ENCODE assay signal across 14 cellular contexts in genomic region chr2:109230980-109231420, GRCh38.
DNase-seq lines count a peak whose midpoint lies in the region; ATAC-seq, FAIRE-seq and TF ChIP-seq lines count a peak whose summit lies in the region.
"Had no signal": no experiment of that assay in that cellular context is flagged by ENCODE, and none has a peak within 500 bp of the region (broad histone marks: within the 10 kb centered on the region; RNA-seq: fewer than 3 reads in every experiment).

No MANE protein-coding gene starts in this region.

- WGBS in GM12878 (ENCODE audit: insufficient coverage, insufficient replicate concordance, low lambda C conversion rate, missing lambda C conversion rate) = 45% methylated on average over 7 of the region's 7 CpGs
- WGBS in mesenchymal stem cell = 53% methylated on average over 3 of the region's 7 CpGs

- RAD21 ChIA-PET in GM12878 (lab: Charles Lee; ENCODE audit: unreplicated experiment) = interaction anchor here (1.1 to 3.6 kb wide), 4 partner anchors 13 to 27 kb away, joined by 3 to 15 read pairs (median 6); no protein-coding TSS in a partner anchor

- in situ Hi-C loops in GM12878 (cut with MboI) = no loop called here

- H3K36me3 ChIP-seq in A673 (ENCODE audit: insufficient read depth, low read length, poor library complexity, severe bottlenecking) (no peaks in the 10 kb centered on the region), GM12878 (ENCODE audit: control insufficient read depth in 2 of 2, insufficient read depth in 2 of 2, low read length in 1 of 2) (no peaks in the 10 kb centered on the region), mesenchymal stem cell (ENCODE audit: control insufficient read depth in 1 of 2, insufficient read depth in 2 of 2, low read depth in 1 of 2, low read length in 2 of 2) (peaks cover 0 to 6% of the 10 kb centered on the region in 2 experiments), Karpas-422 (ENCODE audit: insufficient read depth, low read length) (no peaks in the 10 kb centered on the region)
- H3K36me3 ChIP-seq: Peyer's patch had no signal

- no peak overlapping the region for H3K27ac ChIP-seq in A673 (ENCODE audit: low read depth, low read length, poor library complexity, severe bottlenecking)
- H3K27ac ChIP-seq in GM12878 (ENCODE audit: control insufficient read depth, insufficient read depth) = no peak overlapping the region
- H3K27ac ChIP-seq in mesenchymal stem cell (ENCODE audit: low read length, poor library complexity, severe bottlenecking) = no peak overlapping the region
- no peak overlapping the region for H3K27ac ChIP-seq in Karpas-422 (ENCODE audit: low read length)

- H3K4me2 ChIP-seq in GM12878 (ENCODE audit: control insufficient read depth, insufficient read depth) = no peak overlapping the region
- no peak overlapping the region for H3K4me2 ChIP-seq in mesenchymal stem cell (ENCODE audit: low read length, poor library complexity, severe bottlenecking)
- H3K4me2 ChIP-seq in Karpas-422 (ENCODE audit: low read depth, low read length, poor library complexity, severe bottlenecking) = no peak overlapping the region

- BruUV-seq in A673 (replicated peaks; lab: Mats Ljungman, UMichigan) (no TSS peak), GM12878 (replicated peaks; lab: Mats Ljungman, UMichigan) (no TSS peak)

- TF ChIP-seq RAD21 in GM12878 (IDR thresholded peaks at IDR 0.05; ENCODE audit: insufficient read depth, low read depth, low read length) = no peak

- H2AK5ac ChIP-seq in mesenchymal stem cell (ENCODE audit: low read length, severe bottlenecking) = no peak overlapping the region

- H3K4me3 Mint-ChIP-seq in activated T-cell treated with anti-CD3 and anti-CD28 coated beads, Interleukin-2, amount 50 U/mL, for 72 hours = no peak overlapping the region
- H3K4me3 Mint-ChIP-seq: activated CD8-positive, alpha-beta memory T cell treated with anti-CD3 and anti-CD28 coated beads, Interleukin-2, amount 10 ng/mL, durations not matched to agents 7 days and 5 days; activated naive CD8-positive, alpha-beta T cell had no signal

- H3K27me3 ChIP-seq in A673 (replicated peaks; ENCODE audit: insufficient read depth, low read depth, low read length, poor library complexity) (peaks cover 9% of the 10 kb centered on the region), GM12878 (replicated peaks in 1 of 2; ENCODE audit: control insufficient read depth in 2 of 2, insufficient read depth in 2 of 2, low read length in 1 of 2) (no peaks in the 10 kb centered on the region), mesenchymal stem cell (ENCODE audit: control insufficient read depth in 1 of 2, insufficient read depth in 1 of 2, low read length in 2 of 2) (peaks cover 5 to 16% of the 10 kb centered on the region in 2 experiments), Karpas-422 (ENCODE audit: low read length) (no peaks in the 10 kb centered on the region)
- H3K27me3 ChIP-seq: Peyer's patch had no signal

- H4K8ac ChIP-seq in mesenchymal stem cell (ENCODE audit: low read length) = peak overlapping the region; percentile 33

- TF ChIP-seq CTCF in A673 (conservative IDR thresholded peaks at IDR 0.05; ENCODE audit: low read depth, low read length) (no peak), GM12878 (IDR thresholded peaks at IDR 0.05 in 2 of 3, conservative IDR thresholded peaks at IDR 0.05 in 1 of 3; ENCODE audit: control insufficient read depth in 2 of 3, extremely low read depth in 1 of 3, insufficient read depth in 1 of 3, low read depth in 3 of 3, low read length in 3 of 3) (no peak)

- H2BK5ac ChIP-seq in mesenchymal stem cell (ENCODE audit: low read depth, low read length, poor library complexity, severe bottlenecking) = no peak overlapping the region

- no peaks in the 10 kb centered on the region for H4K20me1 ChIP-seq in GM12878 (ENCODE audit: control insufficient read depth, insufficient read depth)
- H4K20me1 ChIP-seq in Karpas-422 (ENCODE audit: insufficient read depth, low read depth, low read length) = no peaks in the 10 kb centered on the region

- no peak for TF ChIP-seq EP300 in GM12878 (IDR thresholded peaks at IDR 0.05; ENCODE audit: borderline replicate concordance in 1 of 2, control insufficient read depth in 1 of 2, low read depth in 2 of 2, low read length in 2 of 2)

- CTCF ChIA-PET in A673 (lab: Charles Lee) = no interaction called here
- CTCF ChIA-PET in GM12878 (lab: Yijun Ruan, JAX) = interaction anchor here (1.1 to 2.3 kb wide), 2 partner anchors 11 to 13 kb away, joined by 5 to 6 read pairs; no protein-coding TSS in a partner anchor

- H3K23ac ChIP-seq in mesenchymal stem cell (ENCODE audit: low read length in 2 of 2) = no peak overlapping the region

- peaks cover 50% of the 10 kb centered on the region for H3K79me1 ChIP-seq in mesenchymal stem cell (replicated peaks; ENCODE audit: low read length, poor library complexity, severe bottlenecking)

- H2BK12ac ChIP-seq in mesenchymal stem cell (ENCODE audit: low read length in 2 of 2) = peak overlapping the region; percentile 88 to 90

- peak; percentile 8 for DNase-seq in A673 (ENCODE audit: low spot score)
- DNase-seq in DMS153 (lab: John Stamatoyannopoulos, UW) = peak; percentile 64
- no peak for DNase-seq in GM12878 (ENCODE audit: low read depth, low spot score)
- no peak for DNase-seq in mesenchymal stem cell
- no peak for DNase-seq in Karpas-422
- no peak for DNase-seq in A172 (ENCODE audit: low spot score)
- DNase-seq in activated T-cell treated with anti-CD3 and anti-CD28 coated beads, Interleukin-2, amount 50 U/mL, for 72 hours = no peak
- DNase-seq in activated naive CD4-positive, alpha-beta T cell (lab: John Stamatoyannopoulos, UW) = no peak
- DNase-seq: activated CD4-positive, CD25-positive, alpha-beta regulatory T cell; activated CD8-positive, alpha-beta memory T cell treated with anti-CD3 and anti-CD28 coated beads, Interleukin-2, amount 10 ng/mL, durations not matched to agents 7 days and 5 days; cerebellar nuclear complex; mucosa of descending colon; Peyer's patch had no signal

- 0 out of 3 replicates have a peak, but pooled peaks have one; percentile 10 for ATAC-seq in GM12878
- ATAC-seq in activated T-cell treated with anti-CD3 and anti-CD28 coated beads, Interleukin-2, amount 50 U/mL, for 72 hours (replicated peaks in 1 of 2) = no peak
- ATAC-seq: activated CD8-positive, alpha-beta memory T cell treated with anti-CD3 and anti-CD28 coated beads, Interleukin-2, amount 10 ng/mL, durations not matched to agents 7 days and 5 days; mucosa of descending colon had no signal

- H2AFZ ChIP-seq in GM12878 (ENCODE audit: control insufficient read depth, low read depth, low read length) (no peak overlapping the region), mesenchymal stem cell (ENCODE audit: low read depth, low read length) (no peak overlapping the region), Karpas-422 (ENCODE audit: low read length) (no peak overlapping the region)

- peak overlapping the region in 1 of 2 experiments; percentile 63 for H3K4ac ChIP-seq in mesenchymal stem cell (ENCODE audit: low read depth in 1 of 2, low read length in 2 of 2)

- H3K79me2 ChIP-seq in GM12878 (ENCODE audit: control insufficient read depth, insufficient read depth, low read length) (peaks cover 2% of the 10 kb centered on the region; the same call in 1 of the 2 replicates), Karpas-422 (ENCODE audit: low read length) (no peaks in the 10 kb centered on the region)

- no peak overlapping the region for H2BK15ac ChIP-seq in mesenchymal stem cell (ENCODE audit: low read depth, poor library complexity, severe bottlenecking)

- H3K4me1 ChIP-seq in A673 (ENCODE audit: insufficient read depth, low read length, poor library complexity, severe bottlenecking) (no peaks in the 10 kb centered on the region), GM12878 (ENCODE audit: control insufficient read depth, insufficient read depth, low read length) (peaks cover 15% of the 10 kb centered on the region), mesenchymal stem cell (ENCODE audit: control insufficient read depth, insufficient read depth, low read depth, low read length) (peaks cover 4% of the 10 kb centered on the region), Karpas-422 (ENCODE audit: low read length) (peaks cover 16% of the 10 kb centered on the region)
- H3K4me1 ChIP-seq: Peyer's patch had no signal

- intact Hi-C loops in A673 (cut with micrococcal nuclease; ENCODE audit: unreplicated experiment) (no loop called here), GM12878 (cut with micrococcal nuclease; ENCODE audit: unreplicated experiment) (no loop called here)

- H2BK120ac ChIP-seq in mesenchymal stem cell (ENCODE audit: low read depth, low read length) = no peak overlapping the region

- FAIRE-seq in GM12878 (lab: Jason Lieb, UNC) = no peak

- peaks cover 7% of the 10 kb centered on the region for H3K4me1 Mint-ChIP-seq in activated T-cell treated with anti-CD3 and anti-CD28 coated beads, Interleukin-2, amount 50 U/mL, for 72 hours (ENCODE audit: low read depth)
- H3K4me1 Mint-ChIP-seq: activated CD8-positive, alpha-beta memory T cell treated with anti-CD3 and anti-CD28 coated beads, Interleukin-2, amount 10 ng/mL, durations not matched to agents 7 days and 5 days had no signal

- H3K4me3 ChIP-seq in A673 (ENCODE audit: low read depth, low read length, poor library complexity, severe bottlenecking) (no peak overlapping the region), GM12878 (no peak overlapping the region), mesenchymal stem cell (ENCODE audit: insufficient read depth in 1 of 2, low read depth in 1 of 2, low read length in 2 of 2) (peak overlapping the region in 1 of 2 experiments; percentile 24), Karpas-422 (ENCODE audit: low read length) (no peak overlapping the region)
- H3K4me3 ChIP-seq: mucosa of descending colon, Peyer's patch had no signal

- H3K14ac ChIP-seq in mesenchymal stem cell (ENCODE audit: low read length in 2 of 2) = no peak overlapping the region

- H3K9me3 ChIP-seq in A673 (ENCODE audit: low read depth, low read length, poor library complexity, severe bottlenecking) (no peaks in the 10 kb centered on the region), GM12878 (replicated peaks; ENCODE audit: control insufficient read depth, insufficient read depth, low read length) (no peaks in the 10 kb centered on the region; the same call in 1 of the 3 replicates), mesenchymal stem cell (ENCODE audit: control insufficient read depth, low read length) (no peaks in the 10 kb centered on the region), Karpas-422 (ENCODE audit: low read length) (no peaks in the 10 kb centered on the region)
- H3K9me3 ChIP-seq: mucosa of descending colon, Peyer's patch had no signal

- no peak for TF ChIP-seq POLR2A in GM12878 (IDR thresholded peaks at IDR 0.05; ENCODE audit: low read depth, low read length)

- no peaks in the 10 kb centered on the region for H3K27me3 Mint-ChIP-seq in activated T-cell treated with anti-CD3 and anti-CD28 coated beads, Interleukin-2, amount 50 U/mL, for 72 hours (ENCODE audit: low read depth)
- H3K27me3 Mint-ChIP-seq: activated naive CD8-positive, alpha-beta T cell had no signal

- H3K36me3 Mint-ChIP-seq in activated T-cell treated with anti-CD3 and anti-CD28 coated beads, Interleukin-2, amount 50 U/mL, for 72 hours (ENCODE audit: insufficient read depth in 2 of 2) = no peaks in the 10 kb centered on the region
- H3K36me3 Mint-ChIP-seq: activated CD8-positive, alpha-beta memory T cell treated with anti-CD3 and anti-CD28 coated beads, Interleukin-2, amount 10 ng/mL, durations not matched to agents 7 days and 5 days had no signal

- H3K9ac ChIP-seq in GM12878 (ENCODE audit: control insufficient read depth, insufficient read depth, low read length) (no peak overlapping the region), mesenchymal stem cell (ENCODE audit: low read length) (peak overlapping the region; percentile 6), Karpas-422 (ENCODE audit: low read length) (no peak overlapping the region)

- peak overlapping the region; percentile 69 to 92 for H3K18ac ChIP-seq in mesenchymal stem cell (ENCODE audit: low read depth in 1 of 2, low read length in 2 of 2)

- no peaks in the 10 kb centered on the region for H3K9me3 Mint-ChIP-seq in activated T-cell treated with anti-CD3 and anti-CD28 coated beads, Interleukin-2, amount 50 U/mL, for 72 hours

- POLR2A ChIA-PET in A673 (lab: Charles Lee; ENCODE audit: low non-redundant PET) = no interaction called here
- POLR2A ChIA-PET in GM12878 (lab: Charles Lee) = no interaction called here

- no peak overlapping the region for H3K27ac Mint-ChIP-seq in activated T-cell treated with anti-CD3 and anti-CD28 coated beads, Interleukin-2, amount 50 U/mL, for 72 hours
- H3K27ac Mint-ChIP-seq: activated CD8-positive, alpha-beta memory T cell treated with anti-CD3 and anti-CD28 coated beads, Interleukin-2, amount 10 ng/mL, durations not matched to agents 7 days and 5 days; activated naive CD8-positive, alpha-beta T cell had no signal

- no peaks in the 10 kb centered on the region for H3K9me2 ChIP-seq in Karpas-422 (replicated peaks; ENCODE audit: insufficient read depth, low read length)

- SMC1A ChIA-PET in GM12878 (lab: Charles Lee; ENCODE audit: uncharacterized antibody, unreplicated experiment) = interaction anchor here (0.8 to 1.8 kb wide), 8 partner anchors 8 to 279 kb away, joined by 3 to 9 read pairs (median 4); no protein-coding TSS in a partner anchor

- peak overlapping the region; percentile 43 for H4K91ac ChIP-seq in mesenchymal stem cell (ENCODE audit: low read length)

Comparison
In these comparisons a context has a peak if more than half of its experiments do, and no peak if none do; other contexts are left out.
1. DNase-seq: peak in A673 (single experiment) and DMS153 (single experiment); none in GM12878 (single experiment), mesenchymal stem cell (single experiment), Karpas-422 (single experiment), A172 (single experiment), activated T-cell treated with anti-CD3 and anti-CD28 coated beads, Interleukin-2, amount 50 U/mL, for 72 hours (0 of 2) and activated naive CD4-positive, alpha-beta T cell (0 of 4).